Comparison of ENCODE assay signal across 2 cellular contexts in the genomic region with DNA sequence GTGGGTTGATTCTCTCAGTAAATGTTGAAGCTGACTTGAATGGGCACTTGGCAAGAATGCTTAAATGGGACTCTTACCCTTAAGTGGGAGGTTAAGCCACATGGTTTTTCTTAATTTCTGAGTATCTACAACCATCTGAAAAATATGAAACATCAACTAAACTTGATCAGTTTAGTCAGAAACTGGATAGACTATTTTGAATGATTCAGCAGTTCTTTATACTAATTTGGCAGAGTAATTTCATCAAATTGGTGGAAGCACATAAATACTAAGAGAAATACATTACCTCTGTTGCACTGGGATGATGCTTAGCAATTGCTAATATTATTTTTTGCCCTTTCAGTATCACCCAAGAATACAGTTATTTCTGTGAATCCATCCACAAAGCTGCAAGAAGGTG.
A peak's percentile ranks its signal among the peaks of the same experiment; 100 is the strongest.
TF ChIP-seq lines count a peak whose summit lies in the region.

No MANE protein-coding gene starts in this region.

TF ChIP-seq in IMR-90, 13 proteins besides CTCF, POLR2A, EP300 and RAD21:
- TF ChIP-seq RFX5 (IDR thresholded peaks at IDR 0.05; ENCODE audit: low read depth, low read length), result no peak
- peak; percentile 49; the same call in 1 of the 2 replicates for TF ChIP-seq NFE2L2 (IDR thresholded peaks at IDR 0.05; ENCODE audit: low read depth, low read length)
- TF ChIP-seq, protein P1, sequence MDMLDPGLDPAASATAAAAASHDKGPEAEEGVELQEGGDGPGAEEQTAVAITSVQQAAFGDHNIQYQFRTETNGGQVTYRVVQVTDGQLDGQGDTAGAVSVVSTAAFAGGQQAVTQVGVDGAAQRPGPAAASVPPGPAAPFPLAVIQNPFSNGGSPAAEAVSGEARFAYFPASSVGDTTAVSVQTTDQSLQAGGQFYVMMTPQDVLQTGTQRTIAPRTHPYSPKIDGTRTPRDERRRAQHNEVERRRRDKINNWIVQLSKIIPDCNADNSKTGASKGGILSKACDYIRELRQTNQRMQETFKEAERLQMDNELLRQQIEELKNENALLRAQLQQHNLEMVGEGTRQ (IDR thresholded peaks at IDR 0.05; ENCODE audit: low read depth, low read length), result no peak
- no peak for TF ChIP-seq RCOR1 (IDR thresholded peaks at IDR 0.05; ENCODE audit: insufficient replicate concordance, low read length)

TF ChIP-seq in K562, 482 proteins besides CTCF, POLR2A, EP300 and RAD21:
- TF ChIP-seq MAFF (IDR thresholded peaks at IDR 0.05; ENCODE audit: low read length) (0 out of 2 replicates have a peak, but pooled peaks have one; percentile 13), ZNF445 (CRISPR knock-in tag; IDR thresholded peaks at IDR 0.05; ENCODE audit: low read depth) (no peak), POLR2H (tag; IDR thresholded peaks at IDR 0.05; ENCODE audit: low read depth) (no peak), FOXJ2 (tag; IDR thresholded peaks at IDR 0.05) (no peak), MAFG (tag; conservative IDR thresholded peaks at IDR 0.05) (0 out of 2 replicates have a peak, but pooled peaks have one; percentile 44), ZFX (CRISPR knock-in tag; IDR thresholded peaks at IDR 0.05) (no peak), E2F3 (CRISPR knock-in tag; IDR thresholded peaks at IDR 0.05) (no peak), NFIX (CRISPR knock-in tag; IDR thresholded peaks at IDR 0.05; ENCODE audit: low read depth) (no peak), ZNF316 (IDR thresholded peaks at IDR 0.05) (peak; percentile 70; the same call in 1 of the 2 replicates), C11orf30 (IDR thresholded peaks at IDR 0.05; ENCODE audit: low read depth) (peak; percentile 59; the same call in 1 of the 2 replicates)
- TF ChIP-seq, protein P2, sequence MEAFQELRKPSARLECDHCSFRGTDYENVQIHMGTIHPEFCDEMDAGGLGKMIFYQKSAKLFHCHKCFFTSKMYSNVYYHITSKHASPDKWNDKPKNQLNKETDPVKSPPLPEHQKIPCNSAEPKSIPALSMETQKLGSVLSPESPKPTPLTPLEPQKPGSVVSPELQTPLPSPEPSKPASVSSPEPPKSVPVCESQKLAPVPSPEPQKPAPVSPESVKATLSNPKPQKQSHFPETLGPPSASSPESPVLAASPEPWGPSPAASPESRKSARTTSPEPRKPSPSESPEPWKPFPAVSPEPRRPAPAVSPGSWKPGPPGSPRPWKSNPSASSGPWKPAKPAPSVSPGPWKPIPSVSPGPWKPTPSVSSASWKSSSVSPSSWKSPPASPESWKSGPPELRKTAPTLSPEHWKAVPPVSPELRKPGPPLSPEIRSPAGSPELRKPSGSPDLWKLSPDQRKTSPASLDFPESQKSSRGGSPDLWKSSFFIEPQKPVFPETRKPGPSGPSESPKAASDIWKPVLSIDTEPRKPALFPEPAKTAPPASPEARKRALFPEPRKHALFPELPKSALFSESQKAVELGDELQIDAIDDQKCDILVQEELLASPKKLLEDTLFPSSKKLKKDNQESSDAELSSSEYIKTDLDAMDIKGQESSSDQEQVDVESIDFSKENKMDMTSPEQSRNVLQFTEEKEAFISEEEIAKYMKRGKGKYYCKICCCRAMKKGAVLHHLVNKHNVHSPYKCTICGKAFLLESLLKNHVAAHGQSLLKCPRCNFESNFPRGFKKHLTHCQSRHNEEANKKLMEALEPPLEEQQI (IDR thresholded peaks at IDR 0.05), result no peak
- TF ChIP-seq, protein P3, sequence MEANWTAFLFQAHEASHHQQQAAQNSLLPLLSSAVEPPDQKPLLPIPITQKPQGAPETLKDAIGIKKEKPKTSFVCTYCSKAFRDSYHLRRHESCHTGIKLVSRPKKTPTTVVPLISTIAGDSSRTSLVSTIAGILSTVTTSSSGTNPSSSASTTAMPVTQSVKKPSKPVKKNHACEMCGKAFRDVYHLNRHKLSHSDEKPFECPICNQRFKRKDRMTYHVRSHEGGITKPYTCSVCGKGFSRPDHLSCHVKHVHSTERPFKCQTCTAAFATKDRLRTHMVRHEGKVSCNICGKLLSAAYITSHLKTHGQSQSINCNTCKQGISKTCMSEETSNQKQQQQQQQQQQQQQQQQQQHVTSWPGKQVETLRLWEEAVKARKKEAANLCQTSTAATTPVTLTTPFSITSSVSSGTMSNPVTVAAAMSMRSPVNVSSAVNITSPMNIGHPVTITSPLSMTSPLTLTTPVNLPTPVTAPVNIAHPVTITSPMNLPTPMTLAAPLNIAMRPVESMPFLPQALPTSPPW (CRISPR knock-in tag; IDR thresholded peaks at IDR 0.05), result no peak
- TF ChIP-seq, protein P4, sequence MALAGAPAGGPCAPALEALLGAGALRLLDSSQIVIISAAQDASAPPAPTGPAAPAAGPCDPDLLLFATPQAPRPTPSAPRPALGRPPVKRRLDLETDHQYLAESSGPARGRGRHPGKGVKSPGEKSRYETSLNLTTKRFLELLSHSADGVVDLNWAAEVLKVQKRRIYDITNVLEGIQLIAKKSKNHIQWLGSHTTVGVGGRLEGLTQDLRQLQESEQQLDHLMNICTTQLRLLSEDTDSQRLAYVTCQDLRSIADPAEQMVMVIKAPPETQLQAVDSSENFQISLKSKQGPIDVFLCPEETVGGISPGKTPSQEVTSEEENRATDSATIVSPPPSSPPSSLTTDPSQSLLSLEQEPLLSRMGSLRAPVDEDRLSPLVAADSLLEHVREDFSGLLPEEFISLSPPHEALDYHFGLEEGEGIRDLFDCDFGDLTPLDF (CRISPR knock-in tag; IDR thresholded peaks at IDR 0.05), result no peak
- TF ChIP-seq, protein P5, sequence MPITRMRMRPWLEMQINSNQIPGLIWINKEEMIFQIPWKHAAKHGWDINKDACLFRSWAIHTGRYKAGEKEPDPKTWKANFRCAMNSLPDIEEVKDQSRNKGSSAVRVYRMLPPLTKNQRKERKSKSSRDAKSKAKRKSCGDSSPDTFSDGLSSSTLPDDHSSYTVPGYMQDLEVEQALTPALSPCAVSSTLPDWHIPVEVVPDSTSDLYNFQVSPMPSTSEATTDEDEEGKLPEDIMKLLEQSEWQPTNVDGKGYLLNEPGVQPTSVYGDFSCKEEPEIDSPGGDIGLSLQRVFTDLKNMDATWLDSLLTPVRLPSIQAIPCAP (CRISPR knock-in tag; IDR thresholded peaks at IDR 0.05; ENCODE audit: borderline replicate concordance), result no peak
TF ChIP-seq in K562: peak in this region for 4.
